In genomic region chr20:64029293-64030117, GRCh38 we compare ENCODE assay signal across 19 cellular contexts. TPM values are rescaled to one million over a fixed set of nuclear protein-coding genes. Genes with fewer than 3 reads are reported as not detected.
"Had no signal": no experiment of that assay in that cellular context is flagged by ENCODE, and none has a peak within 500 bp of the region (broad histone marks: within the 10 kb centered on the region; RNA-seq: fewer than 3 reads in every experiment).

No MANE protein-coding gene starts in this region.

- H3K4me3 ChIP-seq: lower lobe of right lung, mucosa of descending colon, sigmoid colon, tibial artery had no signal

- H3K27ac Mint-ChIP-seq: activated naive CD8-positive, alpha-beta T cell treated with anti-CD3 and anti-CD28 coated beads, Interleukin-2, amount 50 U/mL, for 24 hours; stimulated activated naive CD8-positive, alpha-beta T cell treated with anti-CD3 and anti-CD28 coated beads, Interleukin-15, Interleukin-2, amounts not matched to agents 100 ng/mL and 50 ng/mL, for 24 hours; T-helper 2 cell treated with Interferon-gamma antibody and Interleukin-4, amounts not matched to agents 5 μg/mL and 100 μg/mL, for 36 hours; WTC11 had no signal

- H3K4me1 ChIP-seq: lower lobe of right lung, tibial artery had no signal

- H3K27ac ChIP-seq: lower lobe of right lung, tibial artery had no signal

- H3K4me1 Mint-ChIP-seq: naive B cell, WTC11 had no signal

- H3K9me3 Mint-ChIP-seq: activated naive CD8-positive, alpha-beta T cell treated with anti-CD3 and anti-CD28 coated beads, Interleukin-2, amount 50 U/mL, for 24 hours; naive B cell; stimulated activated naive CD8-positive, alpha-beta T cell treated with anti-CD3 and anti-CD28 coated beads, Interleukin-15, Interleukin-2, amounts not matched to agents 100 ng/mL and 50 ng/mL, for 24 hours; T-helper 2 cell treated with Interferon-gamma antibody and Interleukin-4, amounts not matched to agents 5 μg/mL and 100 μg/mL, for 36 hours; WTC11 had no signal

- H3K27me3 ChIP-seq: sigmoid colon, tibial artery had no signal

- H3K4me3 Mint-ChIP-seq: activated naive CD8-positive, alpha-beta T cell treated with anti-CD3 and anti-CD28 coated beads, Interleukin-2, amount 50 U/mL, for 24 hours; naive B cell; stimulated activated naive CD8-positive, alpha-beta T cell treated with anti-CD3 and anti-CD28 coated beads, Interleukin-15, Interleukin-2, amounts not matched to agents 100 ng/mL and 50 ng/mL, for 24 hours; T-helper 2 cell treated with Interferon-gamma antibody and Interleukin-4, amounts not matched to agents 5 μg/mL and 100 μg/mL, for 36 hours; WTC11 had no signal

- H3K27me3 Mint-ChIP-seq: activated naive CD8-positive, alpha-beta T cell treated with anti-CD3 and anti-CD28 coated beads, Interleukin-2, amount 50 U/mL, for 24 hours; naive B cell; stimulated activated naive CD8-positive, alpha-beta T cell treated with anti-CD3 and anti-CD28 coated beads, Interleukin-15, Interleukin-2, amounts not matched to agents 100 ng/mL and 50 ng/mL, for 24 hours had no signal

- ATAC-seq: activated naive CD8-positive, alpha-beta T cell treated with anti-CD3 and anti-CD28 coated beads, Interleukin-2, amount 50 U/mL, for 24 hours; lower lobe of right lung; WTC11 had no signal

- H3K9me3 ChIP-seq: lower lobe of right lung, mucosa of descending colon, sigmoid colon, tibial artery had no signal

- DNase-seq: activated CD8-positive, alpha-beta memory T cell treated with anti-CD3 and anti-CD28 coated beads for 24 hours; activated CD8-positive, alpha-beta memory T cell treated with anti-CD3 and anti-CD28 coated beads, Interleukin-2, amount 50 U/mL, for 4 hours; activated naive CD4-positive, alpha-beta T cell treated with Interleukin-2 at 50 U/mL for 16 hours; activated naive CD8-positive, alpha-beta T cell treated with anti-CD3 and anti-CD28 coated beads, Interleukin-2, amount 50 U/mL, for 24 hours; activated T-cell treated with anti-CD3 and anti-CD28 coated beads, Interleukin-2, amount 50 U/mL, for 48 hours; foreskin fibroblast; kidney; lower lobe of right lung; mesendoderm; naive B cell; occipital lobe; sigmoid colon; stimulated activated CD4-positive, alpha-beta T cell treated with anti-CD3 and anti-CD28 coated beads, Interleukin-4, amount 100 ng/mL, for 24 hours; tibial artery had no signal

RNA-seq across cellular contexts. Expression of gene SOX18, which starts 19.9 kb away (rescaled TPM):
- total RNA-seq: epithelial cell of proximal tubule had no signal
